ENCODE assay signal across 8 cellular contexts in the genomic region with DNA sequence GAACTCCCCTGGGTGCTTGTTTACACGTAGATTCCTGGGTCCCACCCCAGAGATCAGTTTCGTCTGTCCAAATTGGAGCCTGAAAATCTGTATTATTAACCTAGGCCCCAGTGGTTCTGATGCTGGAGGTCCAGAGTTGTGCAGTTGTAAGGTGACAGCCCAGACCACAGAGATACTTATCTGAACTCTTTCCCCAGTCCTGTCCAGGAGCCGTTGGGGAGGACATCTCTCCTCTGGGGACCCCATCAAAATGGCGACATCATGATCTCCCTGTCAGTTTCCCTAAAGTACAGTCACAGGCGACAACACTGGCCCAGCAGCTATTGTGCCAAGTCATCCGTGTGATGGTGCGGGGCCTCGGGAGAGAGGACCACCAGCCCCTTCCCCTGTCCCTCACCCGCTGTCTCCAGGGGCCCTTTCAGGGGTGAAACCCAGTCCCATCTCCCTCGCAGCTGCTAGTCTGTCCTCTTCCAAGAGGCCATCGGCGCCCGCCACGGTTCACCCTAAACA. TPM values are rescaled to one million over a fixed set of nuclear protein-coding genes. Genes with fewer than 3 reads are reported as not detected.
A peak's percentile ranks its signal among the peaks of the same experiment; 100 is the strongest.
DNase-seq lines count a peak whose midpoint lies in the region; ATAC-seq, FAIRE-seq and TF ChIP-seq lines count a peak whose summit lies in the region.

No MANE protein-coding gene starts in this region.

- no peak for ATAC-seq in effector memory CD8-positive, alpha-beta T cell (replicated peaks)
- no peak for ATAC-seq in HG03460 (IDR thresholded peaks at IDR 0.05; ENCODE audit: unreplicated experiment)

- H3K9ac ChIP-seq in NT2/D1 (ENCODE audit: insufficient read length, low read depth) = peak overlapping the region; percentile 63

- H3K27me3 ChIP-seq in CD8-positive, alpha-beta memory T cell (ENCODE audit: insufficient read depth, low read length, poor library complexity, severe bottlenecking) = no peaks in the 10 kb centered on the region
- H3K27me3 ChIP-seq in NT2/D1 (ENCODE audit: insufficient read depth, insufficient read length) (peaks cover 22% of the 10 kb centered on the region), neutrophil (peaks cover 4% of the 10 kb centered on the region)

- no peaks in the 10 kb centered on the region for H3K9me3 Mint-ChIP-seq in CD8-positive, alpha-beta memory T cell
- H3K9me3 Mint-ChIP-seq in effector memory CD8-positive, alpha-beta T cell = no peaks in the 10 kb centered on the region

- H3K27ac ChIP-seq in CD8-positive, alpha-beta memory T cell (ENCODE audit: low read depth, low read length) = peak overlapping the region; percentile 90
- H3K27ac ChIP-seq in neutrophil = peak overlapping the region; percentile 100

- no peaks in the 10 kb centered on the region for H3K36me3 ChIP-seq in CD8-positive, alpha-beta memory T cell (ENCODE audit: insufficient read depth, low read length)
- H3K36me3 ChIP-seq in NT2/D1 (ENCODE audit: insufficient read depth, insufficient read length, low read length) (peaks cover 3% of the 10 kb centered on the region), neutrophil (peaks cover 22% of the 10 kb centered on the region)

- H3K4me1 Mint-ChIP-seq in CD8-positive, alpha-beta memory T cell = peaks cover 62 to 64% (median 64%) of the 10 kb centered on the region in 3 donors
- peaks cover 58 to 65% of the 10 kb centered on the region in 2 donors for H3K4me1 Mint-ChIP-seq in effector memory CD8-positive, alpha-beta T cell (ENCODE audit: low read depth in 2 of 2)

- H3K27ac Mint-ChIP-seq in CD8-positive, alpha-beta memory T cell = peak overlapping the region; percentile 97 to 99 (median 99)
- H3K27ac Mint-ChIP-seq in effector memory CD8-positive, alpha-beta T cell = peak overlapping the region; percentile 99 to 100

- H3K27me3 Mint-ChIP-seq in CD8-positive, alpha-beta memory T cell = peaks cover 0 to under 1% of the 10 kb centered on the region in 2 donors
- no peaks in the 10 kb centered on the region for H3K27me3 Mint-ChIP-seq in effector memory CD8-positive, alpha-beta T cell

- H3K4me1 ChIP-seq in CD8-positive, alpha-beta memory T cell (ENCODE audit: insufficient read depth, low read length) = peaks cover 49% of the 10 kb centered on the region
- H3K4me1 ChIP-seq in NT2/D1 (ENCODE audit: insufficient read depth, insufficient read length) = peaks cover 18% of the 10 kb centered on the region
- peaks cover 29 to 33% of the 10 kb centered on the region in 2 experiments for H3K4me1 ChIP-seq in neutrophil (ENCODE audit: control insufficient read depth in 1 of 2, insufficient read depth in 1 of 2, low read depth in 1 of 2, low read length in 1 of 2)

- FAIRE-seq in GM12891 (lab: Jason Lieb, UNC) = no peak

- CTCF ChIA-PET in CD8-positive, alpha-beta memory T cell (lab: Charles Lee) = interaction anchor here (1.3 to 4.0 kb wide), 3 partner anchors 23 to 86 kb away, joined by 4 to 18 read pairs (median 5); no protein-coding TSS in a partner anchor

- H3K36me3 Mint-ChIP-seq in CD8-positive, alpha-beta memory T cell = peaks cover 0 to 27% (median 5%) of the 10 kb centered on the region in 3 donors
- peaks cover 54% of the 10 kb centered on the region for H3K36me3 Mint-ChIP-seq in effector memory CD8-positive, alpha-beta T cell (ENCODE audit: insufficient read depth)

- no peak for DNase-seq in CD8-positive, alpha-beta memory T cell
- DNase-seq in NT2/D1 (ENCODE audit: low read depth, low spot score) (no peak), NCI-H2227 (lab: John Stamatoyannopoulos, UW; ENCODE audit: unreplicated experiment) (no peak), GM12891 (ENCODE audit: insufficient read length, low spot score) (no peak), ecto neural progenitor cell (ENCODE audit: low spot score) (no peak)
- DNase-seq in effector memory CD8-positive, alpha-beta T cell = no peak

- peak overlapping the region; percentile 43 for H3K4me3 ChIP-seq in CD8-positive, alpha-beta memory T cell (ENCODE audit: low read length)
- peak overlapping the region; percentile 60 for H3K4me3 ChIP-seq in NT2/D1 (ENCODE audit: insufficient read length, low read depth)
- H3K4me3 ChIP-seq in neutrophil (ENCODE audit: low read depth in 1 of 2, low read length in 1 of 2) = peak overlapping the region; percentile 83 to 95

- TF ChIP-seq CTCF in neutrophil (IDR thresholded peaks at IDR 0.05) = no peak

- H3K9me3 ChIP-seq in CD8-positive, alpha-beta memory T cell (ENCODE audit: low read length) = no peaks in the 10 kb centered on the region
- H3K9me3 ChIP-seq in NT2/D1 (ENCODE audit: insufficient read depth, low read length) = no peaks in the 10 kb centered on the region
- no peaks in the 10 kb centered on the region for H3K9me3 ChIP-seq in neutrophil

- H3K4me3 Mint-ChIP-seq in CD8-positive, alpha-beta memory T cell = peak overlapping the region; percentile 82 to 96 (median 92)
- H3K4me3 Mint-ChIP-seq in effector memory CD8-positive, alpha-beta T cell = peak overlapping the region; percentile 99

- no peak for TF ChIP-seq POLR2A in GM12891 (IDR thresholded peaks at IDR 0.05; ENCODE audit: low read depth, low read length)

- POLR2A ChIA-PET in CD8-positive, alpha-beta memory T cell (lab: Charles Lee) = no interaction called here

TF ChIP-seq in GM12891, 5 proteins besides CTCF, POLR2A, EP300 and RAD21:
- TF ChIP-seq POLR2AphosphoS5 (IDR thresholded peaks at IDR 0.05; ENCODE audit: low read depth, low read length) = no peak
- no peak for TF ChIP-seq POU2F2 (IDR thresholded peaks at IDR 0.05; ENCODE audit: low read depth, low read length)
- TF ChIP-seq TAF1 (IDR thresholded peaks at IDR 0.05; ENCODE audit: low read depth, low read length) = no peak

RNA-seq across cellular contexts. Expression of gene EFHD2, which starts 0.7 kb away (rescaled TPM):
- total RNA-seq in CD8-positive, alpha-beta memory T cell = 10 to 100 TPM; 64.7 to 67.9 TPM
- polyA plus RNA-seq in CD8-positive, alpha-beta memory T cell = 154 TPM
- polyA plus RNA-seq in GM12891 (2012; ENCODE audit: low read depth, missing spikeins) = 63.2 TPM

RNA-seq across cellular contexts. Expression of gene CTRC, which starts 29.3 kb away (rescaled TPM):
- total RNA-seq in CD8-positive, alpha-beta memory T cell = not detected
- polyA plus RNA-seq in CD8-positive, alpha-beta memory T cell = not detected
- polyA plus RNA-seq in GM12891 (2012; ENCODE audit: low read depth, missing spikeins) = not detected

RNA-seq across cellular contexts. Expression of gene CELA2A, which starts 47.6 kb away (rescaled TPM):
- total RNA-seq in CD8-positive, alpha-beta memory T cell = not detected
- polyA plus RNA-seq in CD8-positive, alpha-beta memory T cell = not detected
- not detected for polyA plus RNA-seq in GM12891 (2012; ENCODE audit: low read depth, missing spikeins)
